13 cellular contexts compared by ENCODE assay signal in genomic region chr15:29888651-29889050, GRCh38.
DNase-seq lines count a peak whose midpoint lies in the region; ATAC-seq and TF ChIP-seq lines count a peak whose summit lies in the region.
"Had no signal": no experiment of that assay in that cellular context is flagged by ENCODE, and none has a peak within 500 bp of the region (broad histone marks: within the 10 kb centered on the region; RNA-seq: fewer than 3 reads in every experiment).

No MANE protein-coding gene starts in this region.

- TF ChIP-seq POLR2A in uterus (IDR thresholded peaks at IDR 0.05), result no peak

- peak overlapping the region in 1 of 2 donors; percentile 17 for H3K27ac ChIP-seq in uterus
- H3K27ac ChIP-seq: KMS-11, thoracic aorta had no signal

- DNase-seq in Right ventricle myocardium superior, result peak; percentile 49
- no peak for DNase-seq in cardiac septum (ENCODE audit: low spot score)
- DNase-seq in foreskin fibroblast, result peak; percentile 64 to 84
- DNase-seq in uterus, result no peak
- DNase-seq in UCSD-AML1 (lab: John Stamatoyannopoulos, UW; ENCODE audit: unreplicated experiment), result no peak
- DNase-seq in DMS79 (lab: John Stamatoyannopoulos, UW), result no peak
- DNase-seq: activated T-cell treated with anti-CD3 and anti-CD28 coated beads, Interleukin-2, amount 50 U/mL, for 72 hours; effector memory CD4-positive, alpha-beta T cell had no signal

- H3K4me1 ChIP-seq in uterus, result peaks cover 0 to 4% of the 10 kb centered on the region in 2 donors

- peaks cover 48% of the 10 kb centered on the region for H3K4me1 Mint-ChIP-seq in nephron

- H3K36me3 ChIP-seq in uterus, result no peaks in the 10 kb centered on the region
- H3K36me3 ChIP-seq: thoracic aorta had no signal

- H3K36me3 Mint-ChIP-seq in nephron (ENCODE audit: low read depth), result no peaks in the 10 kb centered on the region

- H3K4me3 Mint-ChIP-seq in nephron, result peak overlapping the region in 2 of 3 experiments; percentile 7 to 29
- H3K4me3 Mint-ChIP-seq: activated T-cell treated with anti-CD3 and anti-CD28 coated beads, Interleukin-2, amount 50 U/mL, for 72 hours had no signal

- peak; percentile 86 for ATAC-seq in Right ventricle myocardium superior (ENCODE audit: poor library complexity)
- no peak for ATAC-seq in HG03159 (IDR thresholded peaks at IDR 0.05; ENCODE audit: unreplicated experiment)
- ATAC-seq: activated T-cell treated with anti-CD3 and anti-CD28 coated beads, Interleukin-2, amount 50 U/mL, for 72 hours had no signal

- TF ChIP-seq CTCF in foreskin fibroblast (IDR thresholded peaks at IDR 0.05; ENCODE audit: low read depth, low read length), result no peak
- TF ChIP-seq CTCF in nephron (IDR thresholded peaks at IDR 0.05; ENCODE audit: unreplicated experiment in 3 of 3), result no peak
- TF ChIP-seq CTCF in uterus (IDR thresholded peaks at IDR 0.05), result no peak

- peak overlapping the region; percentile 92 to 95 (median 95) for H3K27ac Mint-ChIP-seq in nephron
- H3K27ac Mint-ChIP-seq: activated T-cell treated with anti-CD3 and anti-CD28 coated beads, Interleukin-2, amount 50 U/mL, for 72 hours had no signal

- no peaks in the 10 kb centered on the region for H3K27me3 ChIP-seq in uterus

- H3K27me3 Mint-ChIP-seq in nephron (ENCODE audit: low read depth), result no peaks in the 10 kb centered on the region

- intact Hi-C loops in Right ventricle myocardium superior (cut with DNase I) (loop anchor here (10.0 kb wide), 1 partner anchor 64 kb away; the partner anchor contains the start of gene TJP1), cardiac septum (cut with DNase I) (loop anchor here (5.0 kb wide), 1 partner anchor 66 kb away; the partner anchor contains the start of gene TJP1), uterus (cut with DNase I; ENCODE audit: low total_unique reads) (no loop called here)

- H3K9me3 ChIP-seq in uterus, result no peaks in the 10 kb centered on the region
- H3K9me3 ChIP-seq: thoracic aorta had no signal

- no peak overlapping the region for H3K4me3 ChIP-seq in foreskin fibroblast (ENCODE audit: low read depth in 1 of 2, low read length in 2 of 2)
- no peak overlapping the region for H3K4me3 ChIP-seq in uterus
- H3K4me3 ChIP-seq: lung, thoracic aorta had no signal

- H3K9me3 Mint-ChIP-seq in nephron, result peaks cover 10% of the 10 kb centered on the region

Comparison
In these comparisons a context has a peak if more than half of its experiments do, and no peak if none do; other contexts are left out.
1. DNase-seq: peak in Right ventricle myocardium superior (single experiment) and foreskin fibroblast (2 of 2); none in cardiac septum (single experiment), uterus (0 of 2), UCSD-AML1 (single experiment) and DMS79 (single experiment).